ENCODE assay signal across 8 cellular contexts in the genomic region with DNA sequence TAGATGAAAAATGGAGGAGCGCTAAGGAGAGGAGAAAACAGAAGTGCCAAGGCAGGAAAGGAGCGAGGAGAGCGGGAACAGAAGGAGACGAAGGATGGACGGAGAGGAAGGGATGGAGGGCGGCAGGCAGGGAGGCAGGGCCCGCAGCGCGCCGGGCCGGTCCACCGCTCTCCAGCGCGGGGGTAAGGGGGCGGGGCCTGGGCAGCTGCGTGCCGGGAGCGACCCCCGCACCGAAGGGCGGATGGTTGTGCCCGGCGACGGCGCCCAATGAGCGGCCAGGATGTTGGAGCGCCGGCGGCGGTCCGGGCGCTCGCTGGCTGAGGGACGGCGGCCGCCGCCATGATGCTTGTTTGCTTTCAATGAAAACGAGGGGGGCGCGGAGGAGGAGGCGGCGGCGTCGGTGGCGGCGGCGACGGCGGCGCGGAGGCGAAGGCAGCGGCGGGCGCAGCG. TPM values are rescaled to one million over a fixed set of nuclear protein-coding genes. Genes with fewer than 3 reads are reported as not detected.
DNase-seq lines count a peak whose midpoint lies in the region; ATAC-seq and TF ChIP-seq lines count a peak whose summit lies in the region.

CNOT6 (plus strand) TSS at position 320 of the 450 bp plus-strand sequence. CDS start 34,898 bp downstream, outside the sequence.

- H3K4me3 Mint-ChIP-seq in activated B cell treated with CpG ODN at 0.5 μM for 24 hours (peak within 1 kb of the TSS; percentile 88), immature natural killer cell (peak within 1 kb of the TSS; percentile 93 to 95 (median 94))

- peaks cover 14% of the 10 kb centered on the region for H3K36me3 Mint-ChIP-seq in activated B cell treated with CpG ODN at 0.5 μM for 24 hours (ENCODE audit: low read depth)
- H3K36me3 Mint-ChIP-seq in immature natural killer cell: no peaks in the 10 kb centered on the region

- H3K9me3 Mint-ChIP-seq in activated B cell treated with CpG ODN at 0.5 μM for 24 hours: no peaks in the 10 kb centered on the region
- H3K9me3 Mint-ChIP-seq in immature natural killer cell: no peaks in the 10 kb centered on the region

- peak; percentile 91 for ATAC-seq in GM19023 (IDR thresholded peaks at IDR 0.05; ENCODE audit: unreplicated experiment)
- peak; percentile 94 for ATAC-seq in HG03196 (IDR thresholded peaks at IDR 0.05; ENCODE audit: unreplicated experiment)
- ATAC-seq in activated B cell treated with CpG ODN at 0.5 μM for 24 hours (ENCODE audit: low read depth): peak; percentile 92

- POLR2A ChIA-PET in activated B cell treated with CpG ODN at 0.5 μM for 24 hours (lab: Charles Lee): no interaction called here

- intact Hi-C loops in activated B cell treated with CpG ODN at 0.5 μM for 24 hours (cut with micrococcal nuclease): loop anchor here (1.0 to 10.0 kb wide), 5 partner anchors 139 to 1867 kb away; partner anchors contain the start of genes CLK4, GFPT2, RNF130 and ZFP62

- H3K27me3 Mint-ChIP-seq in activated B cell treated with CpG ODN at 0.5 μM for 24 hours: no peaks in the 10 kb centered on the region
- H3K27me3 Mint-ChIP-seq in immature natural killer cell (ENCODE audit: low read depth in 3 of 3): peaks cover 4 to 13% (median 5%) of the 10 kb centered on the region in 3 donors

- CTCF ChIA-PET in activated B cell treated with CpG ODN at 0.5 μM for 24 hours (lab: Charles Lee): no interaction called here

- no peak for TF ChIP-seq CTCF in activated B cell treated with CpG ODN at 0.5 μM for 24 hours (IDR thresholded peaks at IDR 0.05)

- peak within 1 kb of the TSS; percentile 92 for H3K27ac Mint-ChIP-seq in activated B cell treated with CpG ODN at 0.5 μM for 24 hours
- H3K27ac Mint-ChIP-seq in immature natural killer cell: peak within 1 kb of the TSS; percentile 89 to 96 (median 95)

- DNase-seq in AG08396 (ENCODE audit: low spot score) (peak; percentile 99), NCI-H226 (peak; percentile 89), activated B cell treated with CpG ODN at 0.5 μM for 24 hours (peak; percentile 95), caudate nucleus (lab: John Stamatoyannopoulos, UW) (peak; percentile 29 to 96 (median 89)), immature natural killer cell (peak; percentile 96), smooth muscle cell of the brain vasculature (ENCODE audit: low read depth, low spot score) (peak; percentile 86)

- H3K27ac ChIP-seq in caudate nucleus (ENCODE audit: low read depth, low read length): peak within 1 kb of the TSS; percentile 86

- H3K4me1 Mint-ChIP-seq in activated B cell treated with CpG ODN at 0.5 μM for 24 hours (peaks cover 32% of the 10 kb centered on the region), immature natural killer cell (peaks cover 29 to 31% of the 10 kb centered on the region in 2 donors)

RNA-seq across cellular contexts. Expression of gene CNOT6, which starts in this region (rescaled TPM):
- total RNA-seq in activated B cell treated with CpG ODN at 0.5 μM for 24 hours: 24.9 and 25.7 TPM in 2 replicates
- 10 to 100 TPM in 1 of 3 donors, 1 to 10 TPM in 2; 5.8 to 11.2 (median 9.0) TPM for polyA plus RNA-seq in immature natural killer cell

Comparison
In these comparisons a context has a peak if more than half of its experiments do, and no peak if none do; other contexts are left out.
1. Peak in every context shown above with its lines: DNase-seq, ATAC-seq and H3K27ac ChIP-seq.